Comparison of ENCODE assay signal across 18 cellular contexts in genomic region chr10:58742141-58742540, GRCh38.
A peak's percentile ranks its signal among the peaks of the same experiment; 100 is the strongest.
DNase-seq lines count a peak whose midpoint lies in the region; ATAC-seq and TF ChIP-seq lines count a peak whose summit lies in the region.
"Had no signal": no experiment of that assay in that cellular context is flagged by ENCODE, and none has a peak within 500 bp of the region (broad histone marks: within the 10 kb centered on the region; RNA-seq: fewer than 3 reads in every experiment).

No MANE protein-coding gene starts in this region.

- no peaks in the 10 kb centered on the region for H3K9me3 Mint-ChIP-seq in activated CD8-positive, alpha-beta T cell treated with anti-CD3 and anti-CD28 coated beads, Interleukin-2, amount 10 ng/mL, durations not matched to agents 7 days and 5 days (ENCODE audit: insufficient read depth)

- intact Hi-C loops in gastrocnemius medialis (cut with DNase I; ENCODE audit: low total_unique reads), result no loop called here

- H3K9me3 ChIP-seq in SJCRH30 (replicated peaks) (no peaks in the 10 kb centered on the region), gastrocnemius medialis (no peaks in the 10 kb centered on the region)
- H3K9me3 ChIP-seq: A549 had no signal

- ATAC-seq in gastrocnemius medialis (no peak), HG03571 (IDR thresholded peaks at IDR 0.05; ENCODE audit: unreplicated experiment) (no peak)
- ATAC-seq in activated CD8-positive, alpha-beta T cell treated with anti-CD3 and anti-CD28 coated beads, Interleukin-2, amount 10 ng/mL, durations not matched to agents 7 days and 5 days, result no peak
- ATAC-seq: A549, PC-3 had no signal

- no peak overlapping the region for H3K4me3 ChIP-seq in SJCRH30
- peak overlapping the region in 1 of 4 donors; percentile 20 for H3K4me3 ChIP-seq in gastrocnemius medialis
- H3K4me3 ChIP-seq: A549 had no signal

- H3K4me1 Mint-ChIP-seq in activated CD8-positive, alpha-beta T cell treated with anti-CD3 and anti-CD28 coated beads, Interleukin-2, amount 10 ng/mL, durations not matched to agents 7 days and 5 days (ENCODE audit: low read depth), result no peaks in the 10 kb centered on the region

- H3K36me3 Mint-ChIP-seq in activated CD8-positive, alpha-beta T cell treated with anti-CD3 and anti-CD28 coated beads, Interleukin-2, amount 10 ng/mL, durations not matched to agents 7 days and 5 days (ENCODE audit: low read depth), result no peaks in the 10 kb centered on the region

- no peak overlapping the region for H3K4me3 Mint-ChIP-seq in activated CD8-positive, alpha-beta T cell treated with anti-CD3 and anti-CD28 coated beads, Interleukin-2, amount 10 ng/mL, durations not matched to agents 7 days and 5 days

- POLR2A ChIA-PET in activated CD8-positive, alpha-beta T cell treated with anti-CD3 and anti-CD28 coated beads, Interleukin-2, amount 10 ng/mL, durations not matched to agents 7 days and 5 days (lab: Charles Lee), result no interaction called here

- CTCF ChIA-PET in activated CD8-positive, alpha-beta T cell treated with anti-CD3 and anti-CD28 coated beads, Interleukin-2, amount 10 ng/mL, durations not matched to agents 7 days and 5 days (lab: Charles Lee), result no interaction called here

- in situ Hi-C loops in gastrocnemius medialis (cut with MboI; ENCODE audit: low sequenced_read_pairs in 4 of 4), result no loop called here

- 0 out of 2 replicates have a peak overlapping the region, but pooled peaks have one; percentile 8 for H3K27ac ChIP-seq in SJCRH30
- peak overlapping the region; percentile 42 to 68 (median 60) for H3K27ac ChIP-seq in gastrocnemius medialis
- H3K27ac ChIP-seq: A549, RWPE1 had no signal

- no peak for TF ChIP-seq CTCF in gastrocnemius medialis (IDR thresholded peaks at IDR 0.05 in 4 of 5, conservative IDR thresholded peaks at IDR 0.05 in 1 of 5)

- H3K27me3 ChIP-seq in SJCRH30, result no peaks in the 10 kb centered on the region
- H3K27me3 ChIP-seq in gastrocnemius medialis, result no peaks in the 10 kb centered on the region

- no peak overlapping the region for H3K27ac Mint-ChIP-seq in activated CD8-positive, alpha-beta T cell treated with anti-CD3 and anti-CD28 coated beads, Interleukin-2, amount 10 ng/mL, durations not matched to agents 7 days and 5 days

- H3K4me1 ChIP-seq in SJCRH30 (peaks cover 37% of the 10 kb centered on the region), gastrocnemius medialis (peaks cover 26 to 27% of the 10 kb centered on the region in 2 donors)

- no peak for TF ChIP-seq POLR2A in gastrocnemius medialis (IDR thresholded peaks at IDR 0.05)

- H3K36me3 ChIP-seq in SJCRH30 (no peaks in the 10 kb centered on the region), gastrocnemius medialis (no peaks in the 10 kb centered on the region)

- peaks cover 2% of the 10 kb centered on the region for H3K27me3 Mint-ChIP-seq in activated CD8-positive, alpha-beta T cell treated with anti-CD3 and anti-CD28 coated beads, Interleukin-2, amount 10 ng/mL, durations not matched to agents 7 days and 5 days (ENCODE audit: low read depth)

- DNase-seq in HCEC 1CT, result peak; percentile 43
- DNase-seq in SJCRH30, result no peak
- DNase-seq in iris pigment epithelial cell (ENCODE audit: low read depth), result peak; percentile 31
- no peak for DNase-seq in gastrocnemius medialis
- DNase-seq in Kasumi-1 (lab: John Stamatoyannopoulos, UW), result no peak
- DNase-seq in activated CD8-positive, alpha-beta T cell treated with anti-CD3 and anti-CD28 coated beads, Interleukin-2, amount 10 ng/mL, durations not matched to agents 7 days and 5 days, result no peak
- no peak for DNase-seq in T-helper 9 cell
- DNase-seq: C1 segment of cervical spinal cord, DMS 273 treated with DMSO at 0.1 percent for 48 hours, NCI-H1048, NCI-H1436 treated with DMSO at 0.1 percent for 48 hours, NCI-H2081 treated with DMSO at 0.1 percent for 48 hours, NCI-H510A, NCI-H774, PC-3 had no signal

Comparison
In these comparisons a context has a peak if more than half of its experiments do, and no peak if none do; other contexts are left out.
1. DNase-seq: peak in HCEC 1CT (single experiment) and iris pigment epithelial cell (single experiment); none in SJCRH30 (0 of 2), gastrocnemius medialis (0 of 2), Kasumi-1 (0 of 2), activated CD8-positive, alpha-beta T cell treated with anti-CD3 and anti-CD28 coated beads, Interleukin-2, amount 10 ng/mL, durations not matched to agents 7 days and 5 days (single experiment) and T-helper 9 cell (single experiment).